In the genomic region with DNA sequence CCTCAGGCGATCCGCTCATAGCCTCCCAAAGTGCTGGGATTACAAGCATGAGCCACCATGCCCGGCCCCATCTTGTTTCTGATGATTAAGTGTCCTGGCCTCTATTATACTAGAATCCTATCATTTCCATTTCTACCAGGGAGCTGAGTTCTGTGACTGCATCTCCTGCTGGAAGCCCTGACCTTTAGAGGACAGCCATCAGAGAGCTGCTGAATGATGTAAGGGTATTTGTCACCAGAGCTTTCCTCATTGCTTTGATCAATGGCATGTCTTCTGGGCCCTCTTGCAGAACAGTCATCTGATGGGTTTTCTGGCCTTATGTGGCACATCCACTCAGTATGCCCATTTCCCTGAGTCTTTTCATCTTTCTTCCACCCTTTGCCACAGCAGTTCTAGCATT, we compare ENCODE assay signal across 16 cellular contexts. TPM values are rescaled to one million over a fixed set of nuclear protein-coding genes. Genes with fewer than 3 reads are reported as not detected.
A peak's percentile ranks its signal among the peaks of the same experiment; 100 is the strongest.
DNase-seq lines count a peak whose midpoint lies in the region; FAIRE-seq and TF ChIP-seq lines count a peak whose summit lies in the region.
"Had no signal": no experiment of that assay in that cellular context is flagged by ENCODE, and none has a peak within 500 bp of the region (broad histone marks: within the 10 kb centered on the region; RNA-seq: fewer than 3 reads in every experiment).

No MANE protein-coding gene starts in this region.

- peaks cover 6% of the 10 kb centered on the region for H3K36me3 Mint-ChIP-seq in type B pancreatic cell
- H3K36me3 Mint-ChIP-seq: CD14-positive monocyte; CD8-positive, alpha-beta T cell had no signal

- H3K4me1 Mint-ChIP-seq in type B pancreatic cell (ENCODE audit: unreplicated experiment) = no peaks in the 10 kb centered on the region
- H3K4me1 Mint-ChIP-seq: CD14-positive monocyte had no signal

- no peaks in the 10 kb centered on the region for H3K27me3 Mint-ChIP-seq in type B pancreatic cell

- no peak for TF ChIP-seq CTCF in type B pancreatic cell (conservative IDR thresholded peaks at IDR 0.05)

- no peak overlapping the region for H3K27ac Mint-ChIP-seq in type B pancreatic cell
- H3K27ac Mint-ChIP-seq: CD8-positive, alpha-beta T cell had no signal

- no peak overlapping the region for H3K4me3 Mint-ChIP-seq in type B pancreatic cell
- H3K4me3 Mint-ChIP-seq: CD14-positive monocyte; CD8-positive, alpha-beta T cell had no signal

- H3K9me3 Mint-ChIP-seq in type B pancreatic cell = peaks cover 6% of the 10 kb centered on the region
- H3K9me3 Mint-ChIP-seq: CD8-positive, alpha-beta T cell had no signal

- no peak for FAIRE-seq in frontal cortex (lab: Jason Lieb, UNC)
- FAIRE-seq: D721Med, G401.6, GM19239 had no signal

- DNase-seq in NCI-H82 (lab: John Stamatoyannopoulos, UW) (peak; percentile 39), NCI-H82 treated with DMSO at 0.1 percent for 48 hours (lab: John Stamatoyannopoulos, UW; ENCODE audit: unreplicated experiment) (no peak), RKO (ENCODE audit: low spot score) (peak; percentile 28), islet precursor cell (peak; percentile 34), type B pancreatic cell (ENCODE audit: extremely low spot score, unreplicated experiment) (peak; percentile 29), frontal cortex (ENCODE audit: low spot score in 2 of 2) (no peak), kidney tubule cell (ENCODE audit: low spot score) (no peak)
- DNase-seq: CD8-positive, alpha-beta T cell; COR-L47; DMS153; DMS79 treated with DMSO at 0.1 percent for 48 hours; EL had no signal

RNA-seq across cellular contexts. Expression of gene PSMD12, which starts 39.9 kb away (rescaled TPM):
- total RNA-seq in type B pancreatic cell (ENCODE audit: low replicate concordance) = 43.2 and 52.3 TPM in 2 replicates
- 57.5 TPM for total RNA-seq in frontal cortex

RNA-seq across cellular contexts. Expression of gene PITPNC1, which starts 50.6 kb away (rescaled TPM):
- total RNA-seq in type B pancreatic cell (ENCODE audit: low replicate concordance) (13.0 and 18.7 TPM in 2 replicates), frontal cortex (70.9 TPM)

Comparison
In these comparisons a context has a peak if more than half of its experiments do, and no peak if none do; other contexts are left out.
1. DNase-seq: peak in NCI-H82 (single experiment), RKO (single experiment), islet precursor cell (single experiment) and type B pancreatic cell (single experiment); none in NCI-H82 treated with DMSO at 0.1 percent for 48 hours (single experiment), frontal cortex (0 of 2) and kidney tubule cell (single experiment).